24 cellular contexts compared by ENCODE assay signal in genomic region chr2:239070466-239070865, GRCh38.
DNase-seq lines count a peak whose midpoint lies in the region; ATAC-seq and TF ChIP-seq lines count a peak whose summit lies in the region.
"Had no signal": no experiment of that assay in that cellular context is flagged by ENCODE, and none has a peak within 500 bp of the region (broad histone marks: within the 10 kb centered on the region; RNA-seq: fewer than 3 reads in every experiment).

No MANE protein-coding gene starts in this region.

- H3K4me1 Mint-ChIP-seq in MCF 10A (ENCODE audit: insufficient read depth, unreplicated experiment) = peaks cover 7% of the 10 kb centered on the region
- peaks cover 2% of the 10 kb centered on the region for H3K4me1 Mint-ChIP-seq in T-helper 17 cell
- peaks cover 7% of the 10 kb centered on the region for H3K4me1 Mint-ChIP-seq in stimulated activated memory B cell treated with anti-CD40 and anti-IgM and Interleukin-4, amounts not matched to agents 10 μg/mL and 1 μg/mL and 100 μg/mL, for 72 hours
- peaks cover 3% of the 10 kb centered on the region for H3K4me1 Mint-ChIP-seq in activated CD4-positive, alpha-beta T cell treated with anti-CD3 and anti-CD28 coated beads for 36 hours
- H3K4me1 Mint-ChIP-seq: CD14-positive monocyte; CD4-positive, alpha-beta memory T cell; CD4-positive, CD25-positive, alpha-beta regulatory T cell had no signal

- H3K4me3 Mint-ChIP-seq in MCF 10A (ENCODE audit: unreplicated experiment) (no peak overlapping the region), T-helper 17 cell (no peak overlapping the region)
- H3K4me3 Mint-ChIP-seq in stimulated activated memory B cell treated with anti-CD40 and anti-IgM and Interleukin-4, amounts not matched to agents 10 μg/mL and 1 μg/mL and 100 μg/mL, for 72 hours = no peak overlapping the region
- H3K4me3 Mint-ChIP-seq in activated CD4-positive, alpha-beta T cell treated with anti-CD3 and anti-CD28 coated beads for 36 hours = no peak overlapping the region
- H3K4me3 Mint-ChIP-seq: CD14-positive monocyte; CD4-positive, CD25-positive, alpha-beta regulatory T cell; CD8-positive, alpha-beta memory T cell had no signal

- no peak for DNase-seq in MCF 10A (ENCODE audit: unreplicated experiment)
- DNase-seq in breast epithelium (ENCODE audit: low spot score in 2 of 2) = no peak
- peak; percentile 8 for DNase-seq in MV-4-11 (lab: John Stamatoyannopoulos, UW)
- no peak for DNase-seq in T-helper 17 cell
- no peak for DNase-seq in activated gamma-delta T cell (lab: John Stamatoyannopoulos, UW)
- no peak for DNase-seq in activated CD4-positive, alpha-beta T cell treated with anti-CD3 and anti-CD28 coated beads for 36 hours
- DNase-seq: BE2C; C1 segment of cervical spinal cord; CD4-positive, alpha-beta memory T cell; CD4-positive, CD25-positive, alpha-beta regulatory T cell; CD8-positive, alpha-beta memory T cell; COR-L47; DMS 273 treated with DMSO at 0.1 percent for 48 hours; DMS153; DMS53; DMS79; DND-41; EL; GDM1 had no signal

- no peak overlapping the region for H3K4me3 ChIP-seq in breast epithelium
- H3K4me3 ChIP-seq: BLaER1, GM12878 had no signal

- peaks cover 16% of the 10 kb centered on the region for H3K36me3 ChIP-seq in breast epithelium

- intact Hi-C loops in MCF 10A (cut with micrococcal nuclease) (no loop called here), breast epithelium (cut with DNase I; ENCODE audit: low total_unique reads) (no loop called here)
- intact Hi-C loops in activated CD4-positive, alpha-beta T cell treated with anti-CD3 and anti-CD28 coated beads for 36 hours (cut with DNase I, micrococcal nuclease) = no loop called here

- TF ChIP-seq POLR2A in breast epithelium (IDR thresholded peaks at IDR 0.05) = no peak

- H3K27ac Mint-ChIP-seq in MCF 10A (ENCODE audit: low read depth, unreplicated experiment) (peak overlapping the region; percentile 63), T-helper 17 cell (peak overlapping the region; percentile 39)
- peak overlapping the region; percentile 73 for H3K27ac Mint-ChIP-seq in stimulated activated memory B cell treated with anti-CD40 and anti-IgM and Interleukin-4, amounts not matched to agents 10 μg/mL and 1 μg/mL and 100 μg/mL, for 72 hours
- no peak overlapping the region for H3K27ac Mint-ChIP-seq in activated CD4-positive, alpha-beta T cell treated with anti-CD3 and anti-CD28 coated beads for 36 hours
- H3K27ac Mint-ChIP-seq: CD14-positive monocyte; CD4-positive, alpha-beta memory T cell; CD4-positive, CD25-positive, alpha-beta regulatory T cell had no signal

- TF ChIP-seq CTCF in MCF 10A (IDR thresholded peaks at IDR 0.05; ENCODE audit: unreplicated experiment) (no peak), breast epithelium (IDR thresholded peaks at IDR 0.05) (no peak)

- no peaks in the 10 kb centered on the region for H3K9me3 Mint-ChIP-seq in MCF 10A (ENCODE audit: unreplicated experiment)
- no peaks in the 10 kb centered on the region for H3K9me3 Mint-ChIP-seq in stimulated activated memory B cell treated with anti-CD40 and anti-IgM and Interleukin-4, amounts not matched to agents 10 μg/mL and 1 μg/mL and 100 μg/mL, for 72 hours
- no peaks in the 10 kb centered on the region for H3K9me3 Mint-ChIP-seq in activated CD4-positive, alpha-beta T cell treated with anti-CD3 and anti-CD28 coated beads for 36 hours (ENCODE audit: low read depth)
- H3K9me3 Mint-ChIP-seq: CD14-positive monocyte; CD8-positive, alpha-beta memory T cell had no signal

- no peaks in the 10 kb centered on the region for H3K27me3 ChIP-seq in breast epithelium
- H3K27me3 ChIP-seq: BE2C, BLaER1 had no signal

- H3K9me3 ChIP-seq in breast epithelium (no peaks in the 10 kb centered on the region), T-helper 17 cell (ENCODE audit: control insufficient read depth, low read length, poor library complexity, severe bottlenecking) (no peaks in the 10 kb centered on the region)
- H3K9me3 ChIP-seq: BE2C, BLaER1 had no signal

- no peaks in the 10 kb centered on the region for H3K4me1 ChIP-seq in breast epithelium
- H3K4me1 ChIP-seq: BE2C had no signal

- H3K36me3 Mint-ChIP-seq in MCF 10A (ENCODE audit: insufficient read depth, unreplicated experiment) (peaks cover 21% of the 10 kb centered on the region), T-helper 17 cell (ENCODE audit: low read depth) (peaks cover 5% of the 10 kb centered on the region)
- peaks cover 44% of the 10 kb centered on the region for H3K36me3 Mint-ChIP-seq in stimulated activated memory B cell treated with anti-CD40 and anti-IgM and Interleukin-4, amounts not matched to agents 10 μg/mL and 1 μg/mL and 100 μg/mL, for 72 hours
- peaks cover 16% of the 10 kb centered on the region for H3K36me3 Mint-ChIP-seq in activated CD4-positive, alpha-beta T cell treated with anti-CD3 and anti-CD28 coated beads for 36 hours (ENCODE audit: low read depth)

- H3K27me3 Mint-ChIP-seq in MCF 10A (ENCODE audit: insufficient read depth, unreplicated experiment) (no peaks in the 10 kb centered on the region), T-helper 17 cell (no peaks in the 10 kb centered on the region)
- H3K27me3 Mint-ChIP-seq in stimulated activated memory B cell treated with anti-CD40 and anti-IgM and Interleukin-4, amounts not matched to agents 10 μg/mL and 1 μg/mL and 100 μg/mL, for 72 hours = no peaks in the 10 kb centered on the region
- no peaks in the 10 kb centered on the region for H3K27me3 Mint-ChIP-seq in activated CD4-positive, alpha-beta T cell treated with anti-CD3 and anti-CD28 coated beads for 36 hours
- H3K27me3 Mint-ChIP-seq: CD4-positive, alpha-beta memory T cell; CD4-positive, CD25-positive, alpha-beta regulatory T cell; CD8-positive, alpha-beta memory T cell had no signal

- ATAC-seq in T-helper 17 cell (no peak), GM19035 (IDR thresholded peaks at IDR 0.05; ENCODE audit: unreplicated experiment) (no peak)
- ATAC-seq in stimulated activated memory B cell treated with anti-CD40 and anti-IgM and Interleukin-4, amounts not matched to agents 10 μg/mL and 1 μg/mL and 100 μg/mL, for 72 hours = no peak
- ATAC-seq in activated CD4-positive, alpha-beta T cell treated with anti-CD3 and anti-CD28 coated beads for 36 hours = no peak
- ATAC-seq: GM12878 had no signal

- CTCF ChIA-PET in MCF 10A (lab: Yijun Ruan, JAX) = interaction anchor here (0.6 to 2.4 kb wide), 2 partner anchors 36 to 880 kb away, joined by 6 to 11 read pairs; no protein-coding TSS in a partner anchor
- CTCF ChIA-PET in activated CD4-positive, alpha-beta T cell treated with anti-CD3 and anti-CD28 coated beads for 36 hours (lab: Charles Lee) = no interaction called here

- POLR2A ChIA-PET in MCF 10A (lab: Yijun Ruan, JAX) = no interaction called here
- POLR2A ChIA-PET in activated CD4-positive, alpha-beta T cell treated with anti-CD3 and anti-CD28 coated beads for 36 hours (lab: Charles Lee) = no interaction called here

- no TSS peak for BruUV-seq in MCF 10A (replicated peaks; lab: Mats Ljungman, UMichigan)

- no peak overlapping the region for H3K27ac ChIP-seq in breast epithelium
- H3K27ac ChIP-seq: BLaER1 had no signal
